In the genomic region with DNA sequence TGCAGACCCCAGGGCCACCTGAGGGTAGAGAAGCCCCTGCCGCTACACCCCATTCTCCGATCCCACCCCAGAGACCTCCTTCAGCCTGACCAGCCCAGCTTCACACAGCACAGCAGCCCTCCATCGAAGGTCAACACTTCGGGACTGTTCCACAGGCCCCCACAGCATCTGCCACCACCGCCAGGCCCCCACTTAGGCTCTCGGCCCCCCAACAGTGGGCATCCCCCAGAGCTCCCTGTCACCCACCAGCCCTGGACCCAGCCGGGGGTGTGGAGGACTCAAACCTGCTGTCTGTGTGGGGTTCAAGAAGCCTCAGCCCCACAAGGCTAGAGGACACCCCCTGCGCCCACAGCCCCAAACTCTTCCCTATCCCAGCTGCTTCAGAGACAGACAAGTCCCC, we compare ENCODE assay signal across 12 cellular contexts. TPM values are rescaled to one million over a fixed set of nuclear protein-coding genes. Genes with fewer than 3 reads are reported as not detected.
A peak's percentile ranks its signal among the peaks of the same experiment; 100 is the strongest.
DNase-seq lines count a peak whose midpoint lies in the region; ATAC-seq and TF ChIP-seq lines count a peak whose summit lies in the region.
"Had no signal": no experiment of that assay in that cellular context is flagged by ENCODE, and none has a peak within 500 bp of the region (broad histone marks: within the 10 kb centered on the region; RNA-seq: fewer than 3 reads in every experiment).

No MANE protein-coding gene starts in this region.

- no CpG with 5 or more reads among the region's 8 CpGs for WGBS in H9 (ENCODE audit: extremely low coverage, insufficient read length, low lambda C conversion rate)

- no peaks in the 10 kb centered on the region for H3K23me2 ChIP-seq in H9 (ENCODE audit: insufficient read length, low read depth, low read length, poor library complexity, severe bottlenecking)

- no peak for ATAC-seq in activated CD8-positive, alpha-beta T cell treated with anti-CD3 and anti-CD28 coated beads, Interleukin-2, amount 10 ng/mL, durations not matched to agents 7 days and 5 days
- ATAC-seq in naive B cell (ENCODE audit: low read depth in 2 of 2) (no peak), foreskin keratinocyte (no peak)
- ATAC-seq: gastrocnemius medialis had no signal

- no peak overlapping the region for H2BK20ac ChIP-seq in H9 (ENCODE audit: low read depth, low read length, poor library complexity, severe bottlenecking)

- H3K79me1 ChIP-seq in H9 (ENCODE audit: insufficient read depth, low read depth, low read length, poor library complexity, severe bottlenecking), result peaks cover 14% of the 10 kb centered on the region

- H4K8ac ChIP-seq in H9 (replicated peaks; ENCODE audit: insufficient read length, low read depth, low read length), result no peak overlapping the region

- peaks cover 59 to 74% (median 73%) of the 10 kb centered on the region in 10 experiments for H3K4me1 ChIP-seq in BLaER1 treated with 17β-estradiol and CSF1 and Interleukin-3, amounts not matched to agents 10 nM and 100 nM
- H3K4me1 ChIP-seq in H9 (ENCODE audit: insufficient read depth, low read length) (no peaks in the 10 kb centered on the region), foreskin keratinocyte (peaks cover 6% of the 10 kb centered on the region)

- peaks cover 38 to 51% (median 39%) of the 10 kb centered on the region in 11 experiments for H3K36me3 ChIP-seq in BLaER1 treated with 17β-estradiol and CSF1 and Interleukin-3, amounts not matched to agents 10 nM and 100 nM

- POLR2A ChIA-PET in activated CD8-positive, alpha-beta T cell treated with anti-CD3 and anti-CD28 coated beads, Interleukin-2, amount 10 ng/mL, durations not matched to agents 7 days and 5 days (lab: Charles Lee), result interaction anchor here (0.8 to 2.4 kb wide), 5 partner anchors 26 to 153 kb away, joined by 3 to 20 read pairs (median 8); partner anchors contain the start of genes LMF2, NCAPH2 and SCO2

- H4K91ac ChIP-seq in H9 (ENCODE audit: insufficient read length, low read depth, low read length), result no peak overlapping the region

- peak overlapping the region in 10 of 11 experiments; percentile 32 to 90 (median 76); a peak in 18 of 22 replicates for H3K27ac ChIP-seq in BLaER1 treated with 17β-estradiol and CSF1 and Interleukin-3, amounts not matched to agents 10 nM and 100 nM
- H3K27ac ChIP-seq in H9 (ENCODE audit: insufficient read length, low read depth, low read length) (no peak overlapping the region), foreskin keratinocyte (no peak overlapping the region)
- H3K27ac ChIP-seq: gastrocnemius medialis had no signal

- no peak overlapping the region for H2BK15ac ChIP-seq in H9 (ENCODE audit: low read depth, low read length)

- H2BK120ac ChIP-seq in H9 (ENCODE audit: low read depth, low read length, poor library complexity, severe bottlenecking), result no peak overlapping the region

- peaks cover 14 to 44% (median 33%) of the 10 kb centered on the region in 3 experiments; a peak in 6 of 7 replicates for H3K36me3 Mint-ChIP-seq in H9 (ENCODE audit: insufficient read depth in 1 of 3, low read depth in 3 of 3)
- peaks cover 45% of the 10 kb centered on the region for H3K36me3 Mint-ChIP-seq in activated CD8-positive, alpha-beta T cell treated with anti-CD3 and anti-CD28 coated beads, Interleukin-2, amount 10 ng/mL, durations not matched to agents 7 days and 5 days (ENCODE audit: low read depth)
- H3K36me3 Mint-ChIP-seq in naive B cell, result peaks cover 0 to 14% of the 10 kb centered on the region in 2 donors

- H3K4ac ChIP-seq in H9 (ENCODE audit: low read depth, low read length), result no peak overlapping the region

- no peak overlapping the region for H2AFZ ChIP-seq in H9 (ENCODE audit: low read length)

- TF ChIP-seq CTCF in H9 (conservative IDR thresholded peaks at IDR 0.05), result no peak
- no peak for TF ChIP-seq CTCF in foreskin keratinocyte (conservative IDR thresholded peaks at IDR 0.05)

- H3T11ph ChIP-seq in H9 (ENCODE audit: low read length), result no peak overlapping the region

- no peak overlapping the region for H2AK5ac ChIP-seq in H9 (ENCODE audit: insufficient read length, low read length)

- H3K4me1 Mint-ChIP-seq in H9 (peaks cover 20 to 22% of the 10 kb centered on the region in 2 experiments), naive B cell (peaks cover 54 to 66% (median 62%) of the 10 kb centered on the region in 3 donors)
- peaks cover 72% of the 10 kb centered on the region for H3K4me1 Mint-ChIP-seq in activated CD8-positive, alpha-beta T cell treated with anti-CD3 and anti-CD28 coated beads, Interleukin-2, amount 10 ng/mL, durations not matched to agents 7 days and 5 days (ENCODE audit: low read depth)

- DNase-seq in H9, result no peak
- no peak for DNase-seq in activated CD8-positive, alpha-beta T cell treated with anti-CD3 and anti-CD28 coated beads, Interleukin-2, amount 10 ng/mL, durations not matched to agents 7 days and 5 days
- no peak for DNase-seq in naive B cell
- DNase-seq in NCI-H748 (lab: John Stamatoyannopoulos, UW; ENCODE audit: unreplicated experiment), result no peak
- DNase-seq in NCI-H2107 (lab: John Stamatoyannopoulos, UW), result no peak
- DNase-seq in foreskin keratinocyte, result no peak
- no peak for DNase-seq in DMS153 treated with DMSO at 0.1 percent for 48 hours (lab: John Stamatoyannopoulos, UW; ENCODE audit: unreplicated experiment)
- DNase-seq: gastrocnemius medialis, NCI-H524 treated with DMSO at 0.1 percent for 48 hours had no signal

- H3K79me2 ChIP-seq in H9 (ENCODE audit: insufficient read depth, low read length), result peaks cover 12% of the 10 kb centered on the region; the same call in 1 of the 2 replicates

- peak overlapping the region; percentile 87 to 100 (median 98) for H3K4me2 ChIP-seq in BLaER1 treated with 17β-estradiol and CSF1 and Interleukin-3, amounts not matched to agents 10 nM and 100 nM
- no peak overlapping the region for H3K4me2 ChIP-seq in H9 (ENCODE audit: insufficient read depth, insufficient read length, low read length)

- CTCF ChIA-PET in activated CD8-positive, alpha-beta T cell treated with anti-CD3 and anti-CD28 coated beads, Interleukin-2, amount 10 ng/mL, durations not matched to agents 7 days and 5 days (lab: Charles Lee), result interaction anchor here (0.9 to 5.1 kb wide), 5 partner anchors 10 to 152 kb away, joined by 3 to 37 read pairs (median 9); partner anchors contain the start of genes LMF2, NCAPH2 and SCO2

- H3K27me3 ChIP-seq in BLaER1 treated with 17β-estradiol and CSF1 and Interleukin-3, amounts not matched to agents 10 nM and 100 nM, result peaks cover 0 to 7% (median 0%) of the 10 kb centered on the region in 11 experiments; a peak in 2 of 22 replicates
- no peaks in the 10 kb centered on the region for H3K27me3 ChIP-seq in H9 (ENCODE audit: insufficient read depth, low read length)
- H3K27me3 ChIP-seq in foreskin keratinocyte, result no peaks in the 10 kb centered on the region
- H3K27me3 ChIP-seq: gastrocnemius medialis had no signal

- H3K4me3 Mint-ChIP-seq in H9 (no peak overlapping the region), naive B cell (peak overlapping the region; percentile 56 to 92 (median 89))
- H3K4me3 Mint-ChIP-seq in activated CD8-positive, alpha-beta T cell treated with anti-CD3 and anti-CD28 coated beads, Interleukin-2, amount 10 ng/mL, durations not matched to agents 7 days and 5 days, result peak overlapping the region; percentile 71
- H3K4me3 Mint-ChIP-seq: mesothelial cell of epicardium had no signal

- H3K9me3 Mint-ChIP-seq in H9, result no peaks in the 10 kb centered on the region
- no peaks in the 10 kb centered on the region for H3K9me3 Mint-ChIP-seq in activated CD8-positive, alpha-beta T cell treated with anti-CD3 and anti-CD28 coated beads, Interleukin-2, amount 10 ng/mL, durations not matched to agents 7 days and 5 days (ENCODE audit: insufficient read depth)
- no peaks in the 10 kb centered on the region for H3K9me3 Mint-ChIP-seq in naive B cell
- H3K9me3 Mint-ChIP-seq: mesothelial cell of epicardium had no signal

- H3K9me3 ChIP-seq in BLaER1 treated with 17β-estradiol and CSF1 and Interleukin-3, amounts not matched to agents 10 nM and 100 nM (replicated peaks in 1 of 11), result no peaks in the 10 kb centered on the region
- H3K9me3 ChIP-seq in H9 (ENCODE audit: control insufficient read depth, low read depth, low read length), result no peaks in the 10 kb centered on the region
- H3K9me3 ChIP-seq: gastrocnemius medialis had no signal

- peaks cover 76 to 100% (median 93%) of the 10 kb centered on the region in 11 experiments for H4K20me1 ChIP-seq in BLaER1 treated with 17β-estradiol and CSF1 and Interleukin-3, amounts not matched to agents 10 nM and 100 nM
- peaks cover 1% of the 10 kb centered on the region for H4K20me1 ChIP-seq in H9 (ENCODE audit: control insufficient read depth, insufficient read depth, insufficient read length)

- H3K9ac ChIP-seq in BLaER1 treated with 17β-estradiol and CSF1 and Interleukin-3, amounts not matched to agents 10 nM and 100 nM, result peak overlapping the region; percentile 35 to 94 (median 62); a peak in 21 of 22 replicates
- no peak overlapping the region for H3K9ac ChIP-seq in H9 (ENCODE audit: extremely low read depth, insufficient read length, low read length)

- H2BK12ac ChIP-seq in H9 (ENCODE audit: insufficient read length, low read depth, low read length), result no peak overlapping the region

- H3K27me3 Mint-ChIP-seq in H9 (ENCODE audit: low read depth), result no peaks in the 10 kb centered on the region
- H3K27me3 Mint-ChIP-seq in activated CD8-positive, alpha-beta T cell treated with anti-CD3 and anti-CD28 coated beads, Interleukin-2, amount 10 ng/mL, durations not matched to agents 7 days and 5 days (ENCODE audit: low read depth), result no peaks in the 10 kb centered on the region
- no peaks in the 10 kb centered on the region for H3K27me3 Mint-ChIP-seq in naive B cell
- H3K27me3 Mint-ChIP-seq: progenitor cell of endocrine pancreas had no signal

- H3K4me3 ChIP-seq in BLaER1 treated with 17β-estradiol and CSF1 and Interleukin-3, amounts not matched to agents 10 nM and 100 nM, result peak overlapping the region in 7 of 10 experiments; percentile 15 to 53 (median 45); a peak in 9 of 20 replicates
- H3K4me3 ChIP-seq: gastrocnemius medialis had no signal

- H3K14ac ChIP-seq in H9 (ENCODE audit: insufficient read depth, low read length), result no peak overlapping the region

- peak overlapping the region in 2 of 3 experiments; percentile 62 to 77; a peak in 3 of 7 replicates for H3K27ac Mint-ChIP-seq in H9
- H3K27ac Mint-ChIP-seq in activated CD8-positive, alpha-beta T cell treated with anti-CD3 and anti-CD28 coated beads, Interleukin-2, amount 10 ng/mL, durations not matched to agents 7 days and 5 days, result peak overlapping the region; percentile 95
- peak overlapping the region; percentile 90 to 97 (median 94) for H3K27ac Mint-ChIP-seq in naive B cell
- H3K27ac Mint-ChIP-seq: mesothelial cell of epicardium, progenitor cell of endocrine pancreas had no signal

- H4K5ac ChIP-seq in H9 (ENCODE audit: insufficient read length, low read depth, low read length), result no peak overlapping the region

- H3K56ac ChIP-seq in H9 (ENCODE audit: insufficient read length, low read depth, low read length), result no peak overlapping the region

- H2BK5ac ChIP-seq in H9 (ENCODE audit: insufficient read length, low read length), result no peak overlapping the region

- H3K18ac ChIP-seq in H9 (ENCODE audit: insufficient read length, low read depth, low read length), result no peak overlapping the region

- H3K23ac ChIP-seq in H9 (ENCODE audit: insufficient read length, low read depth, low read length), result no peak overlapping the region

RNA-seq across cellular contexts. Expression of gene SBF1, which starts 6.2 kb away (rescaled TPM):
- total RNA-seq in H9 (2021) (69.8 and 72.0 TPM in 2 replicates), foreskin keratinocyte (64.5 and 69.9 TPM in 2 replicates)
- 100 to 1,000 TPM; 177 to 183 TPM for total RNA-seq in activated CD8-positive, alpha-beta T cell treated with anti-CD3 and anti-CD28 coated beads, Interleukin-2, amount 10 ng/mL, durations not matched to agents 7 days and 5 days
- polyA plus RNA-seq in naive B cell (ENCODE audit: low read depth in 6 of 6) (10 to 100 TPM in 4 of 6 donors, 1 to 10 TPM in 2; 6.9 to 26.6 (median 11.4) TPM), foreskin keratinocyte (42.6 and 48.6 TPM in 2 replicates)

RNA-seq across cellular contexts. Expression of gene ADM2, which starts 12.7 kb away (rescaled TPM):
- total RNA-seq in H9 (2021), result 11.4 and 11.9 TPM in 2 replicates
- total RNA-seq in activated CD8-positive, alpha-beta T cell treated with anti-CD3 and anti-CD28 coated beads, Interleukin-2, amount 10 ng/mL, durations not matched to agents 7 days and 5 days, result 1 to 10 TPM; 4.1 to 4.2 TPM
- under 1 TPM in 3 of 6 donors, not detected in 3; 0.08 to 0.86 (median 0.20) TPM for polyA plus RNA-seq in naive B cell (ENCODE audit: low read depth in 6 of 6)
- total RNA-seq in foreskin keratinocyte, result 0.95 and 2.0 TPM in 2 replicates
- 1.4 and 3.0 TPM in 2 replicates for polyA plus RNA-seq in foreskin keratinocyte

RNA-seq across cellular contexts. Expression of gene MIOX, which starts 18.0 kb away (rescaled TPM):
- total RNA-seq in H9 (2021) (1.4 and 1.5 TPM in 2 replicates), foreskin keratinocyte (not detected in 2 replicates)
- under 1 TPM in 1 of 2 experiments, not detected in 1; 0.40 TPM for total RNA-seq in activated CD8-positive, alpha-beta T cell treated with anti-CD3 and anti-CD28 coated beads, Interleukin-2, amount 10 ng/mL, durations not matched to agents 7 days and 5 days
- polyA plus RNA-seq in naive B cell (ENCODE audit: low read depth in 6 of 6) (not detected), foreskin keratinocyte (0.04 TPM in 1 of 2 replicates, not detected in the other)
- total RNA-seq: gastrocnemius medialis had no signal

RNA-seq across cellular contexts. Expression of gene LMF2, which starts 38.9 kb away (rescaled TPM):
- total RNA-seq in H9 (2021), result 43.6 and 46.0 TPM in 2 replicates
- total RNA-seq in activated CD8-positive, alpha-beta T cell treated with anti-CD3 and anti-CD28 coated beads, Interleukin-2, amount 10 ng/mL, durations not matched to agents 7 days and 5 days, result 100 to 1,000 TPM; 119 to 132 TPM
- 10 to 100 TPM in 3 of 6 donors, 1 to 10 TPM in 3; 6.4 to 20.9 (median 10.1) TPM for polyA plus RNA-seq in naive B cell (ENCODE audit: low read depth in 6 of 6)
- total RNA-seq in foreskin keratinocyte, result 39.3 and 44.0 TPM in 2 replicates
- polyA plus RNA-seq in foreskin keratinocyte, result 56.2 and 65.4 TPM in 2 replicates

RNA-seq across cellular contexts. Expression of gene NCAPH2, which starts 39.4 kb away (rescaled TPM):
- 76.2 and 78.1 TPM in 2 replicates for total RNA-seq in H9 (2021)
- 100 to 1,000 TPM; 146 to 150 TPM for total RNA-seq in activated CD8-positive, alpha-beta T cell treated with anti-CD3 and anti-CD28 coated beads, Interleukin-2, amount 10 ng/mL, durations not matched to agents 7 days and 5 days
- polyA plus RNA-seq in naive B cell (ENCODE audit: low read depth in 6 of 6), result 10 to 100 TPM; 33.9 to 43.3 (median 37.6) TPM
- 66.6 and 68.4 TPM in 2 replicates for total RNA-seq in foreskin keratinocyte
- 54.9 and 56.9 TPM in 2 replicates for polyA plus RNA-seq in foreskin keratinocyte

Comparison
In these comparisons a context has a peak if more than half of its experiments do, and no peak if none do; other contexts are left out.
1. H3K27ac ChIP-seq: peak in BLaER1 treated with 17β-estradiol and CSF1 and Interleukin-3, amounts not matched to agents 10 nM and 100 nM (10 of 11); none in H9 (single experiment) and foreskin keratinocyte (single experiment).
2. H3K4me3 Mint-ChIP-seq: peak in activated CD8-positive, alpha-beta T cell treated with anti-CD3 and anti-CD28 coated beads, Interleukin-2, amount 10 ng/mL, durations not matched to agents 7 days and 5 days (single experiment) and naive B cell (8 of 8); none in H9 (0 of 2).
3. Peak in every context shown above with its lines, with median percentiles within 50 percentile points of each other: H3K27ac Mint-ChIP-seq.